In genomic region chr16:57596234-57596633, GRCh38 we compare ENCODE assay signal across 11 cellular contexts. TPM values are rescaled to one million over a fixed set of nuclear protein-coding genes. Genes with fewer than 3 reads are reported as not detected.
A peak's percentile ranks its signal among the peaks of the same experiment; 100 is the strongest.
DNase-seq lines count a peak whose midpoint lies in the region; ATAC-seq, FAIRE-seq and TF ChIP-seq lines count a peak whose summit lies in the region.
"Not testable (repeated sequence)": the region's sequence is repeated elsewhere in the genome, so short reads cannot be mapped to it uniquely, and the experiment has no call there.
"Had no signal": no experiment of that assay in that cellular context is flagged by ENCODE, and none has a peak within 500 bp of the region (broad histone marks: within the 10 kb centered on the region; RNA-seq: fewer than 3 reads in every experiment).

No MANE protein-coding gene starts in this region.

- DNase-seq in DND-41 (peak; percentile 1), islet precursor cell (peak; percentile 7), mucosa of gallbladder (ENCODE audit: low spot score) (peak; percentile 6)
- DNase-seq in activated T-cell treated with anti-CD3 and anti-CD28 coated beads, Interleukin-2, amount 50 U/mL, for 24 hours: peak; percentile 5
- DNase-seq in K562 (ENCODE audit: extremely low read depth in 1 of 4, low spot score in 3 of 4): not testable (repeated sequence)

- not testable (repeated sequence) for H3K79me2 ChIP-seq in DND-41 (ENCODE audit: insufficient read depth, low read length); K562 (ENCODE audit: control insufficient read depth, insufficient read depth, low read length)

- not testable (repeated sequence) for H3K27ac ChIP-seq in DND-41 (ENCODE audit: low read length); K562 (ENCODE audit: extremely low read depth, low read depth, low read length)

- POLR2A ChIA-PET in K562 (lab: Yijun Ruan, JAX): not testable (repeated sequence)

- not testable (repeated sequence) for H3K9me1 ChIP-seq in K562 (ENCODE audit: control insufficient read depth, insufficient read depth, low read length)

- not testable (repeated sequence) for TF ChIP-seq EP300 in K562 (IDR thresholded peaks at IDR 0.05; ENCODE audit: low read length)

- H3K36me3 Mint-ChIP-seq in activated T-cell treated with anti-CD3 and anti-CD28 coated beads, Interleukin-2, amount 50 U/mL, for 24 hours (ENCODE audit: low read depth): peaks cover 14% of the 10 kb centered on the region

- H3K4me3 Mint-ChIP-seq in activated T-cell treated with anti-CD3 and anti-CD28 coated beads, Interleukin-2, amount 50 U/mL, for 24 hours: not testable (repeated sequence)

- not testable (repeated sequence) for H3K27me3 ChIP-seq in DND-41 (ENCODE audit: insufficient read depth, low read length, poor library complexity); K562 (ENCODE audit: control insufficient read depth in 2 of 2, insufficient read depth in 2 of 2, low read length in 2 of 2)

- peaks cover 14% of the 10 kb centered on the region for H3K9me3 ChIP-seq in DND-41 (ENCODE audit: insufficient read depth, low read length, severe bottlenecking)
- H3K9me3 ChIP-seq in K562 (replicated peaks; ENCODE audit: control insufficient read depth, insufficient read depth, low read depth, low read length): not testable (repeated sequence)

- not testable (repeated sequence) for TF ChIP-seq CTCF in DND-41 (IDR thresholded peaks at IDR 0.05; ENCODE audit: borderline replicate concordance, extremely low read depth, low read length, poor library complexity, severe bottlenecking); K562 (IDR thresholded peaks at IDR 0.05 in 2 of 3, conservative IDR thresholded peaks at IDR 0.05 in 1 of 3; ENCODE audit: insufficient read depth in 2 of 3, low read depth in 1 of 3, low read length in 3 of 3)

- H3K4me1 ChIP-seq in DND-41 (ENCODE audit: insufficient read depth, low read length): peaks cover 33% of the 10 kb centered on the region
- H3K4me1 ChIP-seq in K562 (replicated peaks in 1 of 2; ENCODE audit: control insufficient read depth in 2 of 2, insufficient read depth in 2 of 2, low read length in 2 of 2): peaks cover 6 to 11% of the 10 kb centered on the region in 2 experiments; a peak in 4 of 5 replicates

- TF ChIP-seq RAD21 in K562 (CRISPR knock-in tag; conservative IDR thresholded peaks at IDR 0.05 in 1 of 2, IDR thresholded peaks at IDR 0.05 in 1 of 2): not testable (repeated sequence)

- not testable (repeated sequence) for H3K27me3 Mint-ChIP-seq in activated T-cell treated with anti-CD3 and anti-CD28 coated beads, Interleukin-2, amount 50 U/mL, for 24 hours

- CTCF ChIA-PET in K562 (lab: Yijun Ruan, JAX; ENCODE audit: low intra/inter-chr PET ratio): interaction anchor here (1.2 kb wide), 1 partner anchor 53 kb away, joined by 4 read pairs; no protein-coding TSS in a partner anchor

- H3K4me2 ChIP-seq in DND-41 (ENCODE audit: insufficient read depth, low read length); K562 (ENCODE audit: insufficient read depth, low read length): not testable (repeated sequence)

- WGBS in K562 (ENCODE audit: insufficient coverage, low coverage, missing lambda C conversion rate): 4% methylated on average over 4 of the region's 4 CpGs

- TF ChIP-seq POLR2A in K562 (conservative IDR thresholded peaks at IDR 0.05): not testable (repeated sequence)

- in situ Hi-C loops in K562 (cut with MboI): not testable (repeated sequence)

- not testable (repeated sequence) for H3K4me3 ChIP-seq in DND-41 (ENCODE audit: low read depth in 1 of 2, low read length in 2 of 2); K562

- H4K20me1 ChIP-seq in DND-41 (ENCODE audit: insufficient read depth, low read length); K562 (replicated peaks; ENCODE audit: control insufficient read depth, insufficient read depth, low read length): not testable (repeated sequence)

- H3K4me1 Mint-ChIP-seq in activated T-cell treated with anti-CD3 and anti-CD28 coated beads, Interleukin-2, amount 50 U/mL, for 24 hours (ENCODE audit: low read depth): peaks cover 45% of the 10 kb centered on the region

- not testable (repeated sequence) for FAIRE-seq in K562 (lab: Jason Lieb, UNC)

- not testable (repeated sequence) for ATAC-seq in DND-41 (ENCODE audit: insufficient read depth, low read depth); K562

- not testable (repeated sequence) for H3K9ac ChIP-seq in DND-41 (ENCODE audit: low read depth, low read length); K562 (ENCODE audit: insufficient read depth in 1 of 2, low read depth in 2 of 2, low read length in 2 of 2)

- H2AFZ ChIP-seq in DND-41 (ENCODE audit: low read depth, low read length); K562 (ENCODE audit: low read depth, low read length): not testable (repeated sequence)

- intact Hi-C loops in K562 (cut with micrococcal nuclease): loop anchor here (10.0 kb wide), 1 partner anchor 269 kb away; no protein-coding TSS in a partner anchor

- not testable (repeated sequence) for H3K27ac Mint-ChIP-seq in activated T-cell treated with anti-CD3 and anti-CD28 coated beads, Interleukin-2, amount 50 U/mL, for 24 hours

- peaks cover 14% of the 10 kb centered on the region for H3K9me3 Mint-ChIP-seq in activated T-cell treated with anti-CD3 and anti-CD28 coated beads, Interleukin-2, amount 50 U/mL, for 24 hours

- H3K36me3 ChIP-seq in DND-41 (ENCODE audit: insufficient read depth, low read length); K562 (ENCODE audit: control insufficient read depth, insufficient read depth, low read length): not testable (repeated sequence)

- BruUV-seq in K562 (replicated peaks; lab: Mats Ljungman, UMichigan): not testable (repeated sequence)

TF ChIP-seq in K562, 482 proteins besides CTCF, POLR2A, EP300 and RAD21 (continues in another document):
- peak; percentile 68 for TF ChIP-seq ZNF316 (IDR thresholded peaks at IDR 0.05)

RNA-seq across cellular contexts. Expression of gene ADGRG1, which starts 32.2 kb away (rescaled TPM):
- total RNA-seq in K562 (2011; cell fraction: chromatin; rRNA removed; ENCODE audit: low replicate concordance): 0.81 and 1.3 TPM in 2 replicates
- total RNA-seq in K562 (2011; cell fraction: nucleolus; rRNA removed): 0.79 and 1.0 TPM in 2 replicates
- 0.81 and 2.1 TPM in 2 replicates for total RNA-seq in K562 (2011; cell fraction: nucleoplasm; rRNA removed)
- total RNA-seq in K562 (2014; rRNA removed) (not detected in 2 replicates), K562 (2014; rRNA removed; fragmentation: Illumina TruSeq; extraction: Trizol) (not detected in 2 replicates), K562 (2015; rRNA removed; fragmentation: Illumina TruSeq; extraction: Trizol) (not detected in 2 replicates), K562 (2021) (0.31 TPM in 1 of 2 replicates, not detected in the other), mucosa of gallbladder (312 TPM)
- polyA plus RNA-seq in K562 (2011; rRNA removed) (0.04 and 0.57 TPM in 2 replicates), K562 (2014; fragmentation: Illumina TruSeq; extraction: Trizol) (0.16 and 0.29 TPM in 2 replicates), K562 (2014; fragmentation: Nextera tagmentation; extraction: Ambion mirVana) (not detected), K562 (2014; rRNA removed) (0.34 TPM in 1 of 2 replicates, not detected in the other)
- polyA plus RNA-seq in K562 (2011; cell fraction: cytosol; rRNA removed): 0.12 and 0.15 TPM in 2 replicates
- polyA plus RNA-seq in K562 (2011; cell fraction: nucleus; rRNA removed): 0.70 and 0.81 TPM in 2 replicates
- polyA plus RNA-seq in K562 (2012): 0.39 and 0.44 TPM in 2 replicates
- polyA minus RNA-seq in K562 (2011; rRNA and poly(A)+ RNA removed): 0.18 TPM in 2 replicates
- polyA minus RNA-seq in K562 (2011; cell fraction: cytosol; rRNA and poly(A)+ RNA removed): not detected in 2 replicates
- 0.33 TPM in 1 of 2 replicates, not detected in the other for polyA minus RNA-seq in K562 (2011; cell fraction: nucleus; rRNA and poly(A)+ RNA removed)

RNA-seq across cellular contexts. Expression of gene ADGRG5, which starts 53.8 kb away (rescaled TPM):
- 0.14 TPM in 1 of 2 replicates, not detected in the other for total RNA-seq in K562 (2011; cell fraction: chromatin; rRNA removed; ENCODE audit: low replicate concordance)
- 0.13 TPM in 1 of 2 replicates, not detected in the other for total RNA-seq in K562 (2011; cell fraction: nucleolus; rRNA removed)
- 0.07 TPM in 1 of 2 replicates, not detected in the other for total RNA-seq in K562 (2011; cell fraction: nucleoplasm; rRNA removed)
- total RNA-seq in K562 (2014; rRNA removed) (0.08 and 0.09 TPM in 2 replicates), K562 (2014; rRNA removed; fragmentation: Illumina TruSeq; extraction: Trizol) (0.07 TPM in 1 of 2 replicates, not detected in the other), K562 (2015; rRNA removed; fragmentation: Illumina TruSeq; extraction: Trizol) (0.14 and 0.30 TPM in 2 replicates), K562 (2021) (0.09 and 0.27 TPM in 2 replicates), mucosa of gallbladder (3.7 TPM)
- polyA plus RNA-seq in K562 (2011; rRNA removed) (0.01 and 0.11 TPM in 2 replicates), K562 (2014; fragmentation: Illumina TruSeq; extraction: Trizol) (0.08 and 0.10 TPM in 2 replicates), K562 (2014; fragmentation: Nextera tagmentation; extraction: Ambion mirVana) (under 1 TPM; 0.01 to 0.39 TPM), K562 (2014; rRNA removed) (0.04 and 0.15 TPM in 2 replicates)
- 0.03 and 0.07 TPM in 2 replicates for polyA plus RNA-seq in K562 (2011; cell fraction: cytosol; rRNA removed)
- polyA plus RNA-seq in K562 (2011; cell fraction: nucleus; rRNA removed): 0.13 and 0.27 TPM in 2 replicates
- 0.55 and 0.62 TPM in 2 replicates for polyA plus RNA-seq in K562 (2012)
- 0.06 TPM in 1 of 2 replicates, not detected in the other for polyA minus RNA-seq in K562 (2011; rRNA and poly(A)+ RNA removed)
- not detected in 2 replicates for polyA minus RNA-seq in K562 (2011; cell fraction: cytosol; rRNA and poly(A)+ RNA removed)
- polyA minus RNA-seq in K562 (2011; cell fraction: nucleus; rRNA and poly(A)+ RNA removed): not detected in 2 replicates
- total RNA-seq: A172, Daoy, G401, H4 had no signal
- polyA plus RNA-seq: AG04450 had no signal

RNA-seq across cellular contexts. Expression of gene CCDC102A, which starts 59.9 kb away (rescaled TPM):
- total RNA-seq in K562 (2011; cell fraction: chromatin; rRNA removed; ENCODE audit: low replicate concordance): 0.26 and 1.1 TPM in 2 replicates
- total RNA-seq in K562 (2011; cell fraction: nucleolus; rRNA removed): 0.92 and 1.3 TPM in 2 replicates
- total RNA-seq in K562 (2011; cell fraction: nucleoplasm; rRNA removed): 0.51 and 0.84 TPM in 2 replicates
- total RNA-seq in K562 (2014; rRNA removed): 3.8 and 4.9 TPM in 2 replicates
- 0.16 and 0.58 TPM in 2 replicates for total RNA-seq in K562 (2014; rRNA removed; fragmentation: Illumina TruSeq; extraction: Trizol)
- total RNA-seq in K562 (2015; rRNA removed; fragmentation: Illumina TruSeq; extraction: Trizol): 1.4 and 2.1 TPM in 2 replicates
- 2.7 and 3.0 TPM in 2 replicates for total RNA-seq in K562 (2021)
- polyA plus RNA-seq in K562 (2011; rRNA removed): 2.2 and 2.4 TPM in 2 replicates
- polyA plus RNA-seq in K562 (2011; cell fraction: cytosol; rRNA removed): 2.6 and 6.6 TPM in 2 replicates
- polyA plus RNA-seq in K562 (2011; cell fraction: nucleus; rRNA removed): 1.3 and 2.1 TPM in 2 replicates
- polyA plus RNA-seq in K562 (2012): 2.3 and 2.8 TPM in 2 replicates
- 0.85 and 1.4 TPM in 2 replicates for polyA plus RNA-seq in K562 (2014; fragmentation: Illumina TruSeq; extraction: Trizol)
- under 1 TPM; 0.03 to 0.11 TPM for polyA plus RNA-seq in K562 (2014; fragmentation: Nextera tagmentation; extraction: Ambion mirVana)
- polyA plus RNA-seq in K562 (2014; rRNA removed): 2.0 and 4.9 TPM in 2 replicates
- 0.45 and 1.4 TPM in 2 replicates for polyA minus RNA-seq in K562 (2011; rRNA and poly(A)+ RNA removed)
- polyA minus RNA-seq in K562 (2011; cell fraction: cytosol; rRNA and poly(A)+ RNA removed): 1.4 and 1.6 TPM in 2 replicates
- 0.67 and 1.1 TPM in 2 replicates for polyA minus RNA-seq in K562 (2011; cell fraction: nucleus; rRNA and poly(A)+ RNA removed)
- 10.2 TPM for total RNA-seq in mucosa of gallbladder
- polyA plus RNA-seq: CD14-positive monocyte had no signal

Comparison
In these comparisons a context has a peak if more than half of its experiments do, and no peak if none do; other contexts are left out.
1. RNA of gene ADGRG1, which starts 32.2 kb away (total RNA-seq): 312 TPM in mucosa of gallbladder (single experiment); 0.31 to 2.1 TPM in K562; every median in the first group is over 100 times any median in the second.